8 cellular contexts compared by ENCODE assay signal in genomic region chr12:124921200-124922008, GRCh38. TPM values are rescaled to one million over a fixed set of nuclear protein-coding genes. Genes with fewer than 3 reads are reported as not detected.
A peak's percentile ranks its signal among the peaks of the same experiment; 100 is the strongest.
DNase-seq lines count a peak whose midpoint lies in the region; TF ChIP-seq lines count a peak whose summit lies in the region.

No MANE protein-coding gene starts in this region.

- H3K27me3 ChIP-seq in HAP-1 (ENCODE audit: low read depth) (no peaks in the 10 kb centered on the region), right atrium auricular region (no peaks in the 10 kb centered on the region), skeletal muscle satellite cell (ENCODE audit: control insufficient read depth, insufficient read depth, low read length) (no peaks in the 10 kb centered on the region)

- peak overlapping the region; percentile 73 for H3K4me2 ChIP-seq in skeletal muscle satellite cell (ENCODE audit: low read length)

- H3K4me1 ChIP-seq in HAP-1 (peaks cover 45% of the 10 kb centered on the region), right atrium auricular region (peaks cover 0 to 52% of the 10 kb centered on the region in 2 donors), skeletal muscle satellite cell (ENCODE audit: control insufficient read depth, insufficient read depth, low read length) (peaks cover 47% of the 10 kb centered on the region)

- DNase-seq in HAP-1 (ENCODE audit: low spot score in 2 of 2) (peak; percentile 81 to 84), NCI-H460 (ENCODE audit: extremely low read depth, low read depth) (peak; percentile 67), right atrium auricular region (ENCODE audit: low spot score) (no peak), NCI-H82 treated with DMSO at 0.1 percent for 48 hours (lab: John Stamatoyannopoulos, UW; ENCODE audit: unreplicated experiment) (no peak), hypothalamus (lab: John Stamatoyannopoulos, UW) (no peak)
- DNase-seq in activated naive CD4-positive, alpha-beta T cell treated with anti-CD3 and anti-CD28 coated beads, Interleukin-2, amount 50 U/mL, for 16 hours, result peak; percentile 70

- H3K27ac ChIP-seq in right atrium auricular region, result peak overlapping the region; percentile 100

- peak overlapping the region; percentile 48 for H3K4me3 ChIP-seq in GM08714 (ENCODE audit: low read length)
- peak overlapping the region; percentile 25 for H3K4me3 ChIP-seq in HAP-1
- H3K4me3 ChIP-seq in right atrium auricular region, result peak overlapping the region; percentile 19 to 32
- peak overlapping the region; percentile 45 for H3K4me3 ChIP-seq in skeletal muscle satellite cell (ENCODE audit: low read length)

- H3K9me3 ChIP-seq in HAP-1, result no peaks in the 10 kb centered on the region
- H3K9me3 ChIP-seq in right atrium auricular region, result no peaks in the 10 kb centered on the region
- H3K9me3 ChIP-seq in skeletal muscle satellite cell (replicated peaks; ENCODE audit: low read length), result no peaks in the 10 kb centered on the region

- H3K9ac ChIP-seq in skeletal muscle satellite cell (ENCODE audit: low read depth, low read length), result peak overlapping the region; percentile 24

- TF ChIP-seq CTCF in right atrium auricular region (IDR thresholded peaks at IDR 0.05), result no peak

- in situ Hi-C loops in HAP-1 (cut with MboI; ENCODE audit: low sequenced_read_pairs), result no loop called here

- H3K36me3 ChIP-seq in HAP-1 (replicated peaks) (no peaks in the 10 kb centered on the region), right atrium auricular region (no peaks in the 10 kb centered on the region), skeletal muscle satellite cell (ENCODE audit: insufficient read depth, low read length) (no peaks in the 10 kb centered on the region)

RNA-seq across cellular contexts. Expression of gene UBC, which starts 7.0 kb away (rescaled TPM):
- 1,852 and 1,911 TPM in 2 replicates for total RNA-seq in NCI-H460 (2014; rRNA removed; shearing (Covaris generic))
- polyA plus RNA-seq in NCI-H460 (2014; cell fraction: nucleus; rRNA removed), result 800 and 1,047 TPM in 2 replicates
- 1,000 to 10,000 TPM in 1 of 2 donors, 100 to 1,000 TPM in 1; 938 to 1,145 TPM for total RNA-seq in right atrium auricular region
- total RNA-seq in skeletal muscle satellite cell (2012; rRNA removed), result 1,475 and 1,652 TPM in 2 replicates

RNA-seq across cellular contexts. Expression of gene SCARB1, which starts 57.7 kb away (rescaled TPM):
- 103 and 115 TPM in 2 replicates for total RNA-seq in NCI-H460 (2014; rRNA removed; shearing (Covaris generic))
- polyA plus RNA-seq in NCI-H460 (2014; cell fraction: nucleus; rRNA removed), result 436 and 554 TPM in 2 replicates
- total RNA-seq in right atrium auricular region, result 10 to 100 TPM; 14.9 to 22.6 TPM
- total RNA-seq in skeletal muscle satellite cell (2012; rRNA removed), result 18.8 and 28.9 TPM in 2 replicates

Comparison
In these comparisons a context has a peak if more than half of its experiments do, and no peak if none do; other contexts are left out.
1. DNase-seq: peak in HAP-1 (2 of 2), NCI-H460 (single experiment) and activated naive CD4-positive, alpha-beta T cell treated with anti-CD3 and anti-CD28 coated beads, Interleukin-2, amount 50 U/mL, for 16 hours (single experiment); none in right atrium auricular region (single experiment), NCI-H82 treated with DMSO at 0.1 percent for 48 hours (single experiment) and hypothalamus (0 of 51).
2. Peak in every context shown above with its lines, with median percentiles within 50 percentile points of each other: H3K4me3 ChIP-seq.